ENCODE assay signal across 9 cellular contexts in genomic region chr9:122126340-122127333, GRCh38. TPM values are rescaled to one million over a fixed set of nuclear protein-coding genes. Genes with fewer than 3 reads are reported as not detected.
A peak's percentile ranks its signal among the peaks of the same experiment; 100 is the strongest.
DNase-seq lines count a peak whose midpoint lies in the region; ATAC-seq and TF ChIP-seq lines count a peak whose summit lies in the region.
"Had no signal": no experiment of that assay in that cellular context is flagged by ENCODE, and none has a peak within 500 bp of the region (broad histone marks: within the 10 kb centered on the region; RNA-seq: fewer than 3 reads in every experiment).

No MANE protein-coding gene starts in this region.

- peaks cover 42% of the 10 kb centered on the region for H3K27me3 ChIP-seq in HUES48 (ENCODE audit: control insufficient read depth, insufficient read depth, low read length)

- H3K9me3 ChIP-seq in HUES48 (ENCODE audit: control insufficient read depth, insufficient read depth, low read length): no peaks in the 10 kb centered on the region

- POLR2A ChIA-PET in AG04449 (lab: Yijun Ruan, JAX): interaction anchor here (0.6 to 2.1 kb wide), 4 partner anchors 27 to 816 kb away, joined by 3 to 9 read pairs (median 3); no protein-coding TSS in a partner anchor

- peak; percentile 11 for TF ChIP-seq CTCF in AG04449 (IDR thresholded peaks at IDR 0.05; ENCODE audit: insufficient read depth, low read length, missing control alignments)

- H3K4me3 ChIP-seq in AG04449 (ENCODE audit: low read depth, low read length) (peak overlapping the region; percentile 44), HUES48 (ENCODE audit: low read depth, low read length) (peak overlapping the region; percentile 71)

- DNase-seq in AG04449 (ENCODE audit: low read depth, low spot score) (no peak), cerebellar cortex (ENCODE audit: low spot score) (peak; percentile 21), mesenteric fat pad (ENCODE audit: low spot score) (peak; percentile 90), NCI-H1105 (lab: John Stamatoyannopoulos, UW) (no peak)
- DNase-seq in stimulated activated CD8-positive, alpha-beta memory T cell treated with anti-CD3 and anti-CD28 coated beads, Interleukin-4, amount 100 ng/mL, for 48 hours: no peak

- no peaks in the 10 kb centered on the region for H3K36me3 ChIP-seq in HUES48 (ENCODE audit: control insufficient read depth, insufficient read depth, low read length)

- CTCF ChIA-PET in AG04449 (lab: Yijun Ruan, JAX): interaction anchor here (0.6 to 24.0 kb wide), 39 partner anchors 9 to 683 kb away, joined by 3 to 831 read pairs (median 5); partner anchors contain the start of genes MRRF, RBM18 and TTLL11

- H3K4me1 ChIP-seq in HUES48 (ENCODE audit: control insufficient read depth, insufficient read depth, low read length): peaks cover 21% of the 10 kb centered on the region

- ATAC-seq in HG03159 (IDR thresholded peaks at IDR 0.05; ENCODE audit: unreplicated experiment): no peak
- no peak for ATAC-seq in HG02970 (IDR thresholded peaks at IDR 0.05; ENCODE audit: low FRiP score, unreplicated experiment)

- peak overlapping the region; percentile 32 for H3K9ac ChIP-seq in HUES48 (ENCODE audit: low read depth, low read length)

- H3K27ac ChIP-seq in HUES48 (ENCODE audit: low read depth, low read length): no peak overlapping the region

RNA-seq across cellular contexts. Expression of gene NDUFA8, which starts 32.9 kb away (rescaled TPM):
- total RNA-seq in mesenteric fat pad: 47.5 TPM

RNA-seq across cellular contexts. Expression of gene MORN5, which starts 33.1 kb away (rescaled TPM):
- not detected for total RNA-seq in mesenteric fat pad
- total RNA-seq: pulmonary artery endothelial cell had no signal

RNA-seq across cellular contexts. Expression of gene TTLL11, which starts 33.5 kb away (rescaled TPM):
- total RNA-seq in mesenteric fat pad: 9.5 TPM

Comparison
In these comparisons a context has a peak if more than half of its experiments do, and no peak if none do; other contexts are left out.
1. DNase-seq: peak in cerebellar cortex (single experiment) and mesenteric fat pad (single experiment); none in AG04449 (single experiment), stimulated activated CD8-positive, alpha-beta memory T cell treated with anti-CD3 and anti-CD28 coated beads, Interleukin-4, amount 100 ng/mL, for 48 hours (single experiment) and NCI-H1105 (single experiment).